2 cellular contexts compared by ENCODE assay signal in the genomic region with DNA sequence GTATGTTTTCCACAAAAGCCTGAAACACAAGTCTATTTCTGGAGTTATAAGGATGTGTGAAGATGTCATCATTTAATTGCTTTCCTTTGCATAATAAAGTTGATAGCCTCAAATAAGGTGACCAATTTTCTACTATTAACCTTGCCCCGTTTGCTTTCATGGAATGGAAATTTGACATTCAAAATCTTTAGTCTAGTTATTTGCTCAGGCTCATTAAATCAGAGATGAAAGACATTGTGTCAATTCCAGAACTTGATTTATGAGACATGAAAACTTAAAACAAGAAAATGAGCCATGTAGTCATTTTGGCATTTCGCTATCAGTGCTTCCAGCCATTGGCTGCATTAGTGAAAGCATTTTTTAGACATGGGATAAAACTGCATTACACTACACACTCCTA.
TF ChIP-seq lines count a peak whose summit lies in the region.

No MANE protein-coding gene starts in this region.

TF ChIP-seq in HEK293, 187 proteins besides CTCF, POLR2A, EP300 and RAD21 (continued from another document):
- TF ChIP-seq ZNF776 (tag by site-specific recombination; IDR thresholded peaks at IDR 0.05; ENCODE audit: borderline replicate concordance) = no peak
- no peak for TF ChIP-seq EGR2 (tag by site-specific recombination; IDR thresholded peaks at IDR 0.05; ENCODE audit: low read depth)

TF ChIP-seq in neural cell, 6 proteins besides CTCF, POLR2A, EP300 and RAD21 (continued from another document):
- TF ChIP-seq, protein P1, sequence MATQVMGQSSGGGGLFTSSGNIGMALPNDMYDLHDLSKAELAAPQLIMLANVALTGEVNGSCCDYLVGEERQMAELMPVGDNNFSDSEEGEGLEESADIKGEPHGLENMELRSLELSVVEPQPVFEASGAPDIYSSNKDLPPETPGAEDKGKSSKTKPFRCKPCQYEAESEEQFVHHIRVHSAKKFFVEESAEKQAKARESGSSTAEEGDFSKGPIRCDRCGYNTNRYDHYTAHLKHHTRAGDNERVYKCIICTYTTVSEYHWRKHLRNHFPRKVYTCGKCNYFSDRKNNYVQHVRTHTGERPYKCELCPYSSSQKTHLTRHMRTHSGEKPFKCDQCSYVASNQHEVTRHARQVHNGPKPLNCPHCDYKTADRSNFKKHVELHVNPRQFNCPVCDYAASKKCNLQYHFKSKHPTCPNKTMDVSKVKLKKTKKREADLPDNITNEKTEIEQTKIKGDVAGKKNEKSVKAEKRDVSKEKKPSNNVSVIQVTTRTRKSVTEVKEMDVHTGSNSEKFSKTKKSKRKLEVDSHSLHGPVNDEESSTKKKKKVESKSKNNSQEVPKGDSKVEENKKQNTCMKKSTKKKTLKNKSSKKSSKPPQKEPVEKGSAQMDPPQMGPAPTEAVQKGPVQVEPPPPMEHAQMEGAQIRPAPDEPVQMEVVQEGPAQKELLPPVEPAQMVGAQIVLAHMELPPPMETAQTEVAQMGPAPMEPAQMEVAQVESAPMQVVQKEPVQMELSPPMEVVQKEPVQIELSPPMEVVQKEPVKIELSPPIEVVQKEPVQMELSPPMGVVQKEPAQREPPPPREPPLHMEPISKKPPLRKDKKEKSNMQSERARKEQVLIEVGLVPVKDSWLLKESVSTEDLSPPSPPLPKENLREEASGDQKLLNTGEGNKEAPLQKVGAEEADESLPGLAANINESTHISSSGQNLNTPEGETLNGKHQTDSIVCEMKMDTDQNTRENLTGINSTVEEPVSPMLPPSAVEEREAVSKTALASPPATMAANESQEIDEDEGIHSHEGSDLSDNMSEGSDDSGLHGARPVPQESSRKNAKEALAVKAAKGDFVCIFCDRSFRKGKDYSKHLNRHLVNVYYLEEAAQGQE (IDR thresholded peaks at IDR 0.05; ENCODE audit: borderline replicate concordance) = no peak
- TF ChIP-seq SMC3 (conservative IDR thresholded peaks at IDR 0.05; ENCODE audit: poor library complexity) = no peak
- no peak for TF ChIP-seq MXI1 (conservative IDR thresholded peaks at IDR 0.05; ENCODE audit: poor library complexity, severe bottlenecking)
